ENCODE assay signal across 8 cellular contexts in the genomic region with DNA sequence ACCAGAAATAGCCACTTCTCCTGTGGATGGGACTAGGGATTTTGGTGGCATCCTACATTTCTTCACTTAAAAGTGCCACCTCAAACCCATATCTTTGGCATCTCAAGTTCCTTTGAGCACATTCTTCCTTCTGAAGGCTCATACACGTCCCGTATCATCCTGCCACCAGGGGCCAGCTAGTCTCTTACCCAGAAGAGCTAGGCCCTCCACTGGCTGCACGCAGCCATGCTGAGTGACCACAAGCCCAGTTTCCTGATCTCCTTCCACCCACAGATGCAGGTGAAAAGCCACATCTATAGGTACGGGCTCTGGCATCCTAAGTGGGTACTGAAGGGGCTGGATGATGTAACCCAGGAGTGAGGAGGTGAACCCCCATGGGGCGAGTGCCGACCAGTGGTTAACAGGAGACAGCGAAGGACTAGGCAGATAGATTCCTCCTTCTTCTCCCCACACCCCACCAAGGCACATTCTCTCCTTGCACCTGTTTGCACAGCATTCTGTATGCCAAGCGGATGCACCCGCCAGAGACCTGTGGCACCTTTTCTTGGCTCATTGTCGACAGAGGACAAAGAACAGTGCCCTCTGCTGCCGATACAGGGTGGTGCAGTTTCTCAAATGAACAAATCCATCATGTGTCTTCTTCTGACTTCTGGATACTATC. TPM values are rescaled to one million over a fixed set of nuclear protein-coding genes. Genes with fewer than 3 reads are reported as not detected.
A peak's percentile ranks its signal among the peaks of the same experiment; 100 is the strongest.
DNase-seq lines count a peak whose midpoint lies in the region; ATAC-seq and TF ChIP-seq lines count a peak whose summit lies in the region.

No MANE protein-coding gene starts in this region.

- H3F3A ChIP-seq in PC-9 (ENCODE audit: insufficient read depth, low read depth) = no peaks in the 10 kb centered on the region

- DNase-seq in COLO829 (ENCODE audit: low spot score) (peak; percentile 25), PC-9 (peak; percentile 53 to 64), foreskin melanocyte (peak; percentile 35), retina (peak; percentile 49), sciatic nerve (ENCODE audit: low spot score) (no peak), NCI-H2171 (lab: John Stamatoyannopoulos, UW) (no peak)
- DNase-seq in activated T-helper 1 cell treated with anti-CD3 and anti-CD28 coated beads, Interleukin-2, amount 50 U/mL, for 16 hours (ENCODE audit: low read depth in 1 of 2, low spot score in 1 of 2) = peak; percentile 21 to 25

- H3K27me3 ChIP-seq in PC-9 (ENCODE audit: insufficient read depth, low read depth) = peaks cover 50% of the 10 kb centered on the region

- peak; percentile 91 for TF ChIP-seq CTCF in PC-9 (conservative IDR thresholded peaks at IDR 0.05)

- no peaks in the 10 kb centered on the region for H3K36me3 ChIP-seq in PC-9 (ENCODE audit: low read depth)

- ATAC-seq in HG02798 (IDR thresholded peaks at IDR 0.05; ENCODE audit: poor library complexity, unreplicated experiment) = peak; percentile 51
- no peak for ATAC-seq in sciatic nerve

- no peaks in the 10 kb centered on the region for H3K4me1 ChIP-seq in PC-9 (replicated peaks; ENCODE audit: insufficient read depth)

- no peaks in the 10 kb centered on the region for H3K9me3 ChIP-seq in PC-9 (ENCODE audit: insufficient read depth, low read depth)

- H3K4me3 ChIP-seq in PC-9 = no peak overlapping the region

- no peak overlapping the region for H3K27ac ChIP-seq in PC-9

- no TSS peak for BruUV-seq in PC-9 (replicated peaks; lab: Mats Ljungman, UMichigan)

- H3K79me2 ChIP-seq in PC-9 (ENCODE audit: low read depth) = no peaks in the 10 kb centered on the region

- no peak overlapping the region for H3K4me2 ChIP-seq in PC-9

- H2AFZ ChIP-seq in PC-9 = no peak overlapping the region

- CTCF ChIA-PET in PC-9 (lab: Charles Lee) = interaction anchor here (0.6 kb wide), 1 partner anchor 313 kb away, joined by 10 read pairs; no protein-coding TSS in a partner anchor

- no peaks in the 10 kb centered on the region for H3K9me2 ChIP-seq in PC-9 (ENCODE audit: insufficient read depth)

- intact Hi-C loops in PC-9 (cut with micrococcal nuclease; ENCODE audit: unreplicated experiment) (loop anchor here (2.0 to 10.0 kb wide), 2 partner anchors 313 to 401 kb away; partner anchors contain the start of genes MAPK9 and RASGEF1C), sciatic nerve (cut with DNase I) (no loop called here)

- POLR2A ChIA-PET in PC-9 (lab: Charles Lee; ENCODE audit: unreplicated experiment) = no interaction called here

- H4K20me1 ChIP-seq in PC-9 (ENCODE audit: insufficient read depth) = no peaks in the 10 kb centered on the region

RNA-seq across cellular contexts. Expression of gene SCGB3A1, which starts 14.4 kb away (rescaled TPM):
- not detected in 2 replicates for total RNA-seq in PC-9 (2021)
- not detected for total RNA-seq in sciatic nerve

RNA-seq across cellular contexts. Expression of gene FLT4, which starts 43.7 kb away (rescaled TPM):
- total RNA-seq in PC-9 (2021) (not detected in 2 replicates), sciatic nerve (11.7 TPM)

Comparison
In these comparisons a context has a peak if more than half of its experiments do, and no peak if none do; other contexts are left out.
1. DNase-seq: peak in COLO829 (single experiment), PC-9 (2 of 2), activated T-helper 1 cell treated with anti-CD3 and anti-CD28 coated beads, Interleukin-2, amount 50 U/mL, for 16 hours (2 of 2), foreskin melanocyte (single experiment) and retina (single experiment); none in sciatic nerve (single experiment) and NCI-H2171 (single experiment).
2. RNA of gene FLT4, which starts 43.7 kb away (total RNA-seq): 11.7 TPM in sciatic nerve (single experiment); not detected in PC-9; every median in the first group is over 10 times any median in the second.